Comparison of ENCODE assay signal across 15 cellular contexts in genomic region chr2:134372141-134372540, GRCh38.
A peak's percentile ranks its signal among the peaks of the same experiment; 100 is the strongest.
DNase-seq lines count a peak whose midpoint lies in the region; ATAC-seq and TF ChIP-seq lines count a peak whose summit lies in the region.
"Had no signal": no experiment of that assay in that cellular context is flagged by ENCODE, and none has a peak within 500 bp of the region (broad histone marks: within the 10 kb centered on the region; RNA-seq: fewer than 3 reads in every experiment).

No MANE protein-coding gene starts in this region.

- DNase-seq in AG10803 (ENCODE audit: low read depth) (peak; percentile 41), NCI-H226 (peak; percentile 89), non-pigmented ciliary epithelial cell (ENCODE audit: low read depth) (peak; percentile 70), osteocyte (ENCODE audit: extremely low spot score, unreplicated experiment) (no peak), amniotic stem cell (lab: John Stamatoyannopoulos, UW) (no peak)
- DNase-seq: activated naive CD8-positive, alpha-beta T cell treated with anti-CD3 and anti-CD28 coated beads, Interleukin-2, amount 50 U/mL, for 24 hours; NCI-H524; SIG-M5; stimulated activated naive CD8-positive, alpha-beta T cell treated with anti-CD3 and anti-CD28 coated beads, Interleukin-15, Interleukin-2, amounts not matched to agents 100 U/mL and 50 U/mL, for 24 hours; T-helper 2 cell; upper lobe of right lung had no signal

- peak overlapping the region; percentile 69 for H3K27ac ChIP-seq in cingulate gyrus (ENCODE audit: low read depth, low read length)
- H3K27ac ChIP-seq: upper lobe of right lung had no signal

- H3K4me3 Mint-ChIP-seq in osteocyte (ENCODE audit: unreplicated experiment) = no peak overlapping the region
- H3K4me3 Mint-ChIP-seq: activated naive CD8-positive, alpha-beta T cell treated with anti-CD3 and anti-CD28 coated beads, Interleukin-2, amount 50 U/mL, for 24 hours had no signal

- H3K4me1 Mint-ChIP-seq in osteocyte (ENCODE audit: unreplicated experiment) = peaks cover 19% of the 10 kb centered on the region

- H3K27me3 Mint-ChIP-seq in osteocyte (ENCODE audit: unreplicated experiment) = no peaks in the 10 kb centered on the region
- H3K27me3 Mint-ChIP-seq: activated naive CD8-positive, alpha-beta T cell treated with anti-CD3 and anti-CD28 coated beads, Interleukin-2, amount 50 U/mL, for 24 hours had no signal

- ATAC-seq in HG03439 (IDR thresholded peaks at IDR 0.05; ENCODE audit: unreplicated experiment) (no peak), GM19395 (IDR thresholded peaks at IDR 0.05; ENCODE audit: unreplicated experiment) (no peak)
- ATAC-seq: activated CD4-positive, CD25-positive, alpha-beta regulatory T cell treated with anti-CD3 and anti-CD28 coated beads, Interleukin-2, amount 50 U/mL, for 24 hours; activated naive CD8-positive, alpha-beta T cell treated with anti-CD3 and anti-CD28 coated beads, Interleukin-2, amount 50 U/mL, for 24 hours; stimulated activated naive CD8-positive, alpha-beta T cell treated with anti-CD3 and anti-CD28 coated beads, Interleukin-15, Interleukin-2, amounts not matched to agents 100 U/mL and 50 U/mL, for 24 hours; upper lobe of right lung had no signal

- H3K9me3 Mint-ChIP-seq in osteocyte (ENCODE audit: unreplicated experiment) = no peaks in the 10 kb centered on the region
- H3K9me3 Mint-ChIP-seq: activated naive CD8-positive, alpha-beta T cell treated with anti-CD3 and anti-CD28 coated beads, Interleukin-2, amount 50 U/mL, for 24 hours had no signal

- TF ChIP-seq CTCF in AG10803 (conservative IDR thresholded peaks at IDR 0.05; ENCODE audit: low read length) (no peak), osteocyte (IDR thresholded peaks at IDR 0.05) (no peak)

- H3K36me3 Mint-ChIP-seq in osteocyte (ENCODE audit: unreplicated experiment) = no peaks in the 10 kb centered on the region

- no peak overlapping the region for H3K27ac Mint-ChIP-seq in osteocyte (ENCODE audit: unreplicated experiment)
- H3K27ac Mint-ChIP-seq: activated naive CD8-positive, alpha-beta T cell treated with anti-CD3 and anti-CD28 coated beads, Interleukin-2, amount 50 U/mL, for 24 hours had no signal

- H3K4me3 ChIP-seq in AG10803 (ENCODE audit: low read length) = no peak overlapping the region
- H3K4me3 ChIP-seq: upper lobe of right lung had no signal

Comparison
In these comparisons a context has a peak if more than half of its experiments do, and no peak if none do; other contexts are left out.
1. DNase-seq: peak in AG10803 (single experiment), NCI-H226 (single experiment) and non-pigmented ciliary epithelial cell (single experiment); none in osteocyte (single experiment) and amniotic stem cell (single experiment).